ENCODE assay signal across 30 cellular contexts in genomic region chr16:84119368-84119767, GRCh38. TPM values are rescaled to one million over a fixed set of nuclear protein-coding genes. Genes with fewer than 3 reads are reported as not detected.
A peak's percentile ranks its signal among the peaks of the same experiment; 100 is the strongest.
DNase-seq lines count a peak whose midpoint lies in the region; ATAC-seq, FAIRE-seq and TF ChIP-seq lines count a peak whose summit lies in the region.
"Had no signal": no experiment of that assay in that cellular context is flagged by ENCODE, and none has a peak within 500 bp of the region (broad histone marks: within the 10 kb centered on the region; RNA-seq: fewer than 3 reads in every experiment).

No MANE protein-coding gene starts in this region.

- no peaks in the 10 kb centered on the region for H3K9me1 ChIP-seq in keratinocyte (ENCODE audit: control insufficient read depth, extremely low read depth, insufficient read depth, low read length)

- H3K27me3 ChIP-seq in HCT116 (ENCODE audit: insufficient read depth, low read length), result no peaks in the 10 kb centered on the region
- no peaks in the 10 kb centered on the region for H3K27me3 ChIP-seq in PC-3 (ENCODE audit: low read length)
- no peaks in the 10 kb centered on the region for H3K27me3 ChIP-seq in keratinocyte (ENCODE audit: control insufficient read depth, extremely low read depth, insufficient read depth, low read length)
- no peaks in the 10 kb centered on the region for H3K27me3 ChIP-seq in gastrocnemius medialis
- H3K27me3 ChIP-seq in effector memory CD4-positive, alpha-beta T cell (replicated peaks; ENCODE audit: control insufficient read depth, insufficient read depth, low read length, poor library complexity, severe bottlenecking), result no peaks in the 10 kb centered on the region
- H3K27me3 ChIP-seq: BLaER1 treated with 17β-estradiol and CSF1 and Interleukin-3, amounts not matched to agents 10 nM and 100 nM; cardiac muscle cell; gastroesophageal sphincter had no signal

- H3K9ac ChIP-seq in HCT116 (ENCODE audit: low read length) (no peak overlapping the region), PC-3 (ENCODE audit: low read length) (no peak overlapping the region), keratinocyte (ENCODE audit: control insufficient read depth, extremely low read depth, insufficient read depth, low read length) (no peak overlapping the region)
- H3K9ac ChIP-seq: BLaER1 treated with 17β-estradiol and CSF1 and Interleukin-3, amounts not matched to agents 10 nM and 100 nM; GM23248 had no signal

- H3K79me2 ChIP-seq in HCT116 (ENCODE audit: insufficient read depth, low read length), result peaks cover 21% of the 10 kb centered on the region
- peaks cover 29% of the 10 kb centered on the region for H3K79me2 ChIP-seq in PC-3 (ENCODE audit: low read length)
- peaks cover 20% of the 10 kb centered on the region for H3K79me2 ChIP-seq in keratinocyte (ENCODE audit: control insufficient read depth, insufficient read depth, low read length)

- no peak for TF ChIP-seq RAD21 in HCT116 (IDR thresholded peaks at IDR 0.05; ENCODE audit: low read depth)

- 0 out of 4 replicates have a peak, but pooled peaks cover 4 to 8% of the 10 kb centered on the region in 2 experiments for H3K36me3 ChIP-seq in HCT116 (ENCODE audit: control insufficient read depth in 1 of 2, insufficient read depth in 2 of 2, low read length in 2 of 2)
- no peaks in the 10 kb centered on the region for H3K36me3 ChIP-seq in PC-3 (ENCODE audit: low read depth, low read length)
- peaks cover 0 to 3% of the 10 kb centered on the region in 2 experiments for H3K36me3 ChIP-seq in keratinocyte (ENCODE audit: control insufficient read depth in 2 of 2, extremely low read depth in 1 of 2, insufficient read depth in 2 of 2, low read length in 2 of 2)
- peaks cover 0 to 18% of the 10 kb centered on the region in 2 donors for H3K36me3 ChIP-seq in gastrocnemius medialis
- H3K36me3 ChIP-seq in effector memory CD4-positive, alpha-beta T cell (ENCODE audit: control insufficient read depth, insufficient read depth, low read length), result no peaks in the 10 kb centered on the region

- no peak overlapping the region for H3K4me3 ChIP-seq in HCT116 (replicated peaks in 1 of 2; ENCODE audit: low read depth in 1 of 2, low read length in 2 of 2)
- no peak overlapping the region for H3K4me3 ChIP-seq in PC-3 (ENCODE audit: low read length)
- H3K4me3 ChIP-seq in keratinocyte (ENCODE audit: control insufficient read depth in 2 of 3, extremely low read depth in 1 of 3, insufficient read depth in 2 of 3, low read depth in 1 of 3, low read length in 3 of 3), result no peak overlapping the region
- H3K4me3 ChIP-seq in gastrocnemius medialis, result no peak overlapping the region
- no peak overlapping the region for H3K4me3 ChIP-seq in effector memory CD4-positive, alpha-beta T cell (ENCODE audit: insufficient read depth, low read depth, low read length, poor library complexity, severe bottlenecking)
- H3K4me3 ChIP-seq: BLaER1 treated with 17β-estradiol and CSF1 and Interleukin-3, amounts not matched to agents 10 nM and 100 nM; cardiac muscle cell; coronary artery; gastroesophageal sphincter; GM12878; GM23248; left ventricle myocardium inferior; psoas muscle; SK-N-MC had no signal

- H3K9me2 ChIP-seq in HCT116 (ENCODE audit: insufficient read depth) (no peaks in the 10 kb centered on the region; the same call in 1 of the 2 replicates), PC-3 (replicated peaks; ENCODE audit: low read length) (no peaks in the 10 kb centered on the region)

- CTCF ChIA-PET in HCT116 (lab: Charles Lee), result no interaction called here
- CTCF ChIA-PET in PC-3 (lab: Charles Lee), result no interaction called here

- intact Hi-C loops in HCT116 (cut with micrococcal nuclease) (no loop called here), PC-3 (cut with micrococcal nuclease) (no loop called here), gastrocnemius medialis (cut with DNase I; ENCODE audit: low total_unique reads) (no loop called here)

- H3K9me3 ChIP-seq in HCT116 (ENCODE audit: control insufficient read depth in 1 of 2, insufficient read depth in 1 of 2, low read depth in 1 of 2, low read length in 2 of 2), result no peaks in the 10 kb centered on the region
- H3K9me3 ChIP-seq in PC-3 (ENCODE audit: low read length), result no peaks in the 10 kb centered on the region
- H3K9me3 ChIP-seq in keratinocyte (ENCODE audit: control insufficient read depth, low read depth, low read length), result no peaks in the 10 kb centered on the region
- H3K9me3 ChIP-seq in gastrocnemius medialis, result no peaks in the 10 kb centered on the region
- no peaks in the 10 kb centered on the region for H3K9me3 ChIP-seq in effector memory CD4-positive, alpha-beta T cell (ENCODE audit: control insufficient read depth, low read length)
- H3K9me3 ChIP-seq: BLaER1 treated with 17β-estradiol and CSF1 and Interleukin-3, amounts not matched to agents 10 nM and 100 nM; gastroesophageal sphincter; left ventricle myocardium inferior; psoas muscle had no signal

- DNase-seq in HCT116 (ENCODE audit: low read depth, low spot score) (no peak), NCI-H2107 treated with DMSO at 0.1 percent for 48 hours (lab: John Stamatoyannopoulos, UW; ENCODE audit: unreplicated experiment) (peak; percentile 58), PC-3 (peak; percentile 28), keratinocyte (ENCODE audit: low read depth, low spot score) (peak; percentile 38), gastrocnemius medialis (no peak), NCI-H1105 treated with DMSO at 0.1 percent for 48 hours (lab: John Stamatoyannopoulos, UW) (no peak), kidney tubule cell (ENCODE audit: low spot score) (no peak)
- DNase-seq in effector memory CD4-positive, alpha-beta T cell, result no peak
- DNase-seq: activated CD4-positive, alpha-beta T cell treated with anti-CD3 and anti-CD28 coated beads, Interleukin-2, amount 50 U/mL, for 48 hours; activated CD8-positive, alpha-beta memory T cell treated with anti-CD3 and anti-CD28 coated beads, Interleukin-2, amount 50 U/mL, for 48 hours; aorta; GM23248; hippocampal formation; left ventricle myocardium inferior; NCI-H187 treated with DMSO at 0.1 percent for 48 hours; NCI-H524; psoas muscle; stimulated activated CD4-positive, alpha-beta T cell treated with anti-CD3 and anti-CD28 coated beads, Interleukin-15, amount 100 ng/mL, for 24 hours; stimulated activated naive B cell treated with anti-CD40 and anti-IgM and Interleukin-4, amounts not matched to agents 10 μg/mL and 1 μg/mL and 100 μg/mL, for 72 hours had no signal

- POLR2A ChIA-PET in HCT116 (lab: Charles Lee), result interaction anchor here (1.5 kb wide), 1 partner anchor 21 kb away, joined by 3 read pairs; no protein-coding TSS in a partner anchor
- POLR2A ChIA-PET in PC-3 (lab: Charles Lee; ENCODE audit: unreplicated experiment), result no interaction called here

- H3K4me1 ChIP-seq in HCT116 (ENCODE audit: control insufficient read depth in 1 of 2, insufficient read depth in 2 of 2, low read length in 2 of 2) (peaks cover 11 to 22% of the 10 kb centered on the region in 2 experiments), PC-3 (ENCODE audit: insufficient read depth, low read length) (peaks cover 14% of the 10 kb centered on the region; the same call in 1 of the 2 replicates), keratinocyte (ENCODE audit: control insufficient read depth, extremely low read depth, insufficient read depth, low read length) (peaks cover 24% of the 10 kb centered on the region), gastrocnemius medialis (peaks cover 18 to 24% of the 10 kb centered on the region in 2 donors)
- H3K4me1 ChIP-seq in effector memory CD4-positive, alpha-beta T cell (ENCODE audit: control insufficient read depth, insufficient read depth, low read length, poor library complexity, severe bottlenecking), result no peaks in the 10 kb centered on the region

- no peaks in the 10 kb centered on the region for H3F3A ChIP-seq in PC-3 (ENCODE audit: low read length, unreplicated experiment)

- H3K27ac ChIP-seq in HCT116 (ENCODE audit: low read depth, low read length) (no peak overlapping the region), PC-3 (ENCODE audit: low read length) (no peak overlapping the region), keratinocyte (ENCODE audit: control insufficient read depth, insufficient read depth, low read length) (no peak overlapping the region), gastrocnemius medialis (no peak overlapping the region)
- no peak overlapping the region for H3K27ac ChIP-seq in effector memory CD4-positive, alpha-beta T cell (ENCODE audit: insufficient read depth, low read length, poor library complexity, severe bottlenecking)
- H3K27ac ChIP-seq: BLaER1 treated with 17β-estradiol and CSF1 and Interleukin-3, amounts not matched to agents 10 nM and 100 nM; cardiac muscle cell; coronary artery; gastroesophageal sphincter; GM23248; left ventricle myocardium inferior; psoas muscle; SK-N-MC had no signal

- dilution Hi-C loops in keratinocyte (cut with MboI; ENCODE audit: extremely low pct_ligation_motif_present, low sequenced_read_pairs), result no loop called here

- BruUV-seq in HCT116 (replicated peaks; lab: Mats Ljungman, UMichigan) (no TSS peak), PC-3 (replicated peaks; lab: Mats Ljungman, UMichigan) (no TSS peak)

- H4K20me1 ChIP-seq in HCT116 (ENCODE audit: insufficient read depth), result no peaks in the 10 kb centered on the region
- H4K20me1 ChIP-seq in PC-3 (ENCODE audit: low read length), result no peaks in the 10 kb centered on the region
- no peaks in the 10 kb centered on the region for H4K20me1 ChIP-seq in keratinocyte (ENCODE audit: control insufficient read depth, extremely low read depth, insufficient read depth, low read length)

- no peak for FAIRE-seq in keratinocyte (lab: Jason Lieb, UNC)
- FAIRE-seq: GM12878 had no signal

- H3K4me2 ChIP-seq in HCT116 (ENCODE audit: low read length), result no peak overlapping the region
- H3K4me2 ChIP-seq in PC-3 (ENCODE audit: low read length), result no peak overlapping the region
- peak overlapping the region; percentile 22 for H3K4me2 ChIP-seq in keratinocyte (ENCODE audit: control insufficient read depth, extremely low read depth, insufficient read depth, low read depth, low read length)
- H3K4me2 ChIP-seq: BLaER1 treated with 17β-estradiol and CSF1 and Interleukin-3, amounts not matched to agents 10 nM and 100 nM had no signal

- TF ChIP-seq CTCF in HCT116 (IDR thresholded peaks at IDR 0.05 in 2 of 3, conservative IDR thresholded peaks at IDR 0.05 in 1 of 3; ENCODE audit: borderline replicate concordance in 1 of 3, insufficient read depth in 1 of 3, low read depth in 2 of 3, low read length in 2 of 3) (no peak), PC-3 (conservative IDR thresholded peaks at IDR 0.05; ENCODE audit: low read depth, low read length) (no peak), keratinocyte (optimal IDR thresholded peaks at IDR 0.05 in 1 of 3, IDR thresholded peaks at IDR 0.05 in 1 of 3, conservative IDR thresholded peaks at IDR 0.05 in 1 of 3; ENCODE audit: extremely low read depth in 1 of 3, insufficient read depth in 2 of 3, low read length in 3 of 3) (no peak), gastrocnemius medialis (IDR thresholded peaks at IDR 0.05 in 4 of 5, conservative IDR thresholded peaks at IDR 0.05 in 1 of 5) (no peak)

- ATAC-seq in HCT116 (no peak), PC-3 (no peak), gastrocnemius medialis (no peak)
- ATAC-seq: activated CD4-positive, CD25-positive, alpha-beta regulatory T cell treated with anti-CD3 and anti-CD28 coated beads, Interleukin-2, amount 50 U/mL, for 24 hours; gastroesophageal sphincter; GM12878; psoas muscle; stimulated activated naive B cell treated with anti-CD40 and anti-IgM and Interleukin-4, amounts not matched to agents 10 μg/mL and 1 μg/mL and 100 μg/mL, for 72 hours had no signal

- RAD21 ChIA-PET in HCT116 (lab: Charles Lee; ENCODE audit: low non-redundant PET in 1 of 2, low total read pairs in 2 of 2, uncharacterized antibody in 2 of 2, unreplicated experiment in 2 of 2), result no interaction called here

- no peak overlapping the region for H2AFZ ChIP-seq in HCT116 (ENCODE audit: low read depth, low read length, poor library complexity, severe bottlenecking)
- no peak overlapping the region for H2AFZ ChIP-seq in PC-3 (ENCODE audit: low read length)
- no peak overlapping the region for H2AFZ ChIP-seq in keratinocyte (ENCODE audit: control insufficient read depth, low read length)
- H2AFZ ChIP-seq: GM23248 had no signal

- TF ChIP-seq POLR2A in HCT116 (IDR thresholded peaks at IDR 0.05; ENCODE audit: borderline replicate concordance, extremely low read depth, insufficient read depth, insufficient read length) (no peak), gastrocnemius medialis (IDR thresholded peaks at IDR 0.05) (no peak)

- in situ Hi-C loops in gastrocnemius medialis (cut with MboI; ENCODE audit: low sequenced_read_pairs in 4 of 4), result no loop called here

RNA-seq across cellular contexts. Expression of gene MBTPS1, which starts 2.6 kb away (rescaled TPM):
- 111 TPM for total RNA-seq in HCT116 (2021; ENCODE audit: unreplicated experiment)
- 65.5 and 68.4 TPM in 2 replicates for polyA plus RNA-seq in HCT116 (2012)
- total RNA-seq in PC-3 (2014; rRNA removed), result 56.1 and 56.6 TPM in 2 replicates
- 47.5 to 56.0 TPM (median 52.5 TPM) in 3 replicates for polyA plus RNA-seq in keratinocyte
- 52.2 TPM for polyA plus RNA-seq in keratinocyte (2011; ENCODE audit: low read depth)
- 37.7 and 49.6 TPM in 2 replicates for polyA plus RNA-seq in keratinocyte (2011; cell fraction: cytosol; rRNA removed)
- 102 and 110 TPM in 2 replicates for polyA plus RNA-seq in keratinocyte (2011; cell fraction: nucleus; rRNA removed)
- polyA plus RNA-seq in keratinocyte (2012; ENCODE audit: low replicate concordance), result 24.9 and 45.0 TPM in 2 replicates
- polyA minus RNA-seq in keratinocyte, result 67.1 to 98.1 TPM (median 81.7 TPM) in 3 replicates
- 96.9 TPM for polyA minus RNA-seq in keratinocyte (2011; cell fraction: cytosol; rRNA and poly(A)+ RNA removed)
- polyA minus RNA-seq in keratinocyte (2011; cell fraction: nucleus; rRNA and poly(A)+ RNA removed), result 111 and 149 TPM in 2 replicates
- 10 to 100 TPM; 28.8 to 44.3 (median 38.5) TPM for total RNA-seq in gastrocnemius medialis

RNA-seq across cellular contexts. Expression of gene HSDL1, which starts 25.6 kb away (rescaled TPM):
- 35.8 TPM for total RNA-seq in HCT116 (2021; ENCODE audit: unreplicated experiment)
- 13.5 and 22.0 TPM in 2 replicates for polyA plus RNA-seq in HCT116 (2012)
- total RNA-seq in PC-3 (2014; rRNA removed), result 9.7 and 13.3 TPM in 2 replicates
- polyA plus RNA-seq in keratinocyte, result 13.3 to 18.1 TPM (median 14.9 TPM) in 3 replicates
- 15.7 TPM for polyA plus RNA-seq in keratinocyte (2011; ENCODE audit: low read depth)
- polyA plus RNA-seq in keratinocyte (2011; cell fraction: cytosol; rRNA removed), result 9.7 and 17.3 TPM in 2 replicates
- polyA plus RNA-seq in keratinocyte (2011; cell fraction: nucleus; rRNA removed), result 17.7 and 20.8 TPM in 2 replicates
- 10.2 and 12.5 TPM in 2 replicates for polyA plus RNA-seq in keratinocyte (2012; ENCODE audit: low replicate concordance)
- polyA minus RNA-seq in keratinocyte, result 5.1 to 17.3 TPM (median 16.3 TPM) in 3 replicates
- polyA minus RNA-seq in keratinocyte (2011; cell fraction: cytosol; rRNA and poly(A)+ RNA removed), result 14.8 TPM
- 9.0 and 11.0 TPM in 2 replicates for polyA minus RNA-seq in keratinocyte (2011; cell fraction: nucleus; rRNA and poly(A)+ RNA removed)
- 10 to 100 TPM; 20.2 to 26.8 (median 22.6) TPM for total RNA-seq in gastrocnemius medialis

RNA-seq across cellular contexts. Expression of gene DNAAF1, which starts 25.7 kb away (rescaled TPM):
- total RNA-seq in HCT116 (2021; ENCODE audit: unreplicated experiment) (0.30 TPM), PC-3 (2014; rRNA removed) (not detected in 2 replicates), gastrocnemius medialis (not detected)
- polyA plus RNA-seq in HCT116 (2012), result 0.35 and 0.44 TPM in 2 replicates
- polyA plus RNA-seq in keratinocyte, result 0.01 TPM in 1 of 3 replicates, not detected in the others
- not detected for polyA plus RNA-seq in keratinocyte (2011; ENCODE audit: low read depth)
- not detected in 2 replicates for polyA plus RNA-seq in keratinocyte (2011; cell fraction: cytosol; rRNA removed)
- polyA plus RNA-seq in keratinocyte (2011; cell fraction: nucleus; rRNA removed), result 0.05 and 0.15 TPM in 2 replicates
- 0.03 and 1.4 TPM in 2 replicates for polyA plus RNA-seq in keratinocyte (2012; ENCODE audit: low replicate concordance)
- polyA minus RNA-seq in keratinocyte, result not detected in 3 replicates
- not detected for polyA minus RNA-seq in keratinocyte (2011; cell fraction: cytosol; rRNA and poly(A)+ RNA removed)
- not detected in 2 replicates for polyA minus RNA-seq in keratinocyte (2011; cell fraction: nucleus; rRNA and poly(A)+ RNA removed)
- total RNA-seq: GM12878; GM23248; LHCN-M2; mesenteric fat pad; psoas muscle; T-helper 1 cell treated with Interleukin-12 subunit alpha and Interleukin-12 subunit beta and Interleukin-4 antibody, amounts not matched to agents 30 ng/mL and 1 ng/mL, for 36 hours; urinary bladder had no signal
- polyA plus RNA-seq: GM23248 had no signal

Comparison
In these comparisons a context has a peak if more than half of its experiments do, and no peak if none do; other contexts are left out.
1. DNase-seq: peak in NCI-H2107 treated with DMSO at 0.1 percent for 48 hours (single experiment), PC-3 (single experiment) and keratinocyte (single experiment); none in HCT116 (single experiment), gastrocnemius medialis (0 of 2), NCI-H1105 treated with DMSO at 0.1 percent for 48 hours (single experiment), effector memory CD4-positive, alpha-beta T cell (0 of 3) and kidney tubule cell (single experiment).